In the genomic region with DNA sequence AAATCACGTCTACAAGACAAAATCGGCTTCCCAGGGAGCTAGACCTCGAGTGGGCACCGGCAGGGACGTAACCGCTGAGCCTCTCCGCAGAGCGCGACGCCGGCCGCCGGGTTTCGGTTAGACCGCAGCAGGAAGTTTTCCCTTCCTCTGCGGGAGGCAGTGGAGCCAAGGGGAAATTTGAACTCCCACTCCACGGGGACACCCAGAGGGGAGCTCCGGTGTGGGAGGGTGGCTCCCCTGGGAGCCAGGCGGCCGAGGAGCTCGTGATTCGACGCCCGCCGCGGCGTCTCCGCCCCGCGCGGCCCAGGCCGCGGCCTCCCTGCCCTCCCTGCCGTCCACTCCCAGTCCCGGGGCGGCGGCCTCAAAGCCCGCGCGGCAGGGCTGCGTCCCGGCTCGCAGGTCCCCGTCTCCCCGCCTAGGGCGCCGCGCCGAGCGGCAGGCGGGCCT, we compare ENCODE assay signal across 1 cellular context.
TF ChIP-seq lines count a peak whose summit lies in the region.

No MANE protein-coding gene starts in this region.

TF ChIP-seq in HepG2, 621 proteins besides CTCF, POLR2A, EP300 and RAD21 (continued from another document and continues in another):
- TF ChIP-seq ZNF609 (CRISPR knock-in tag; IDR thresholded peaks at IDR 0.05; ENCODE audit: borderline replicate concordance) (no peak), ZNF234 (CRISPR knock-in tag; conservative IDR thresholded peaks at IDR 0.05) (no peak), SALL2 (CRISPR knock-in tag; IDR thresholded peaks at IDR 0.05) (peak; percentile 80; the same call in 1 of the 2 replicates), ZNF678 (CRISPR knock-in tag; IDR thresholded peaks at IDR 0.05) (peak; percentile 15; the same call in 1 of the 2 replicates), CAMTA2 (CRISPR knock-in tag; IDR thresholded peaks at IDR 0.05; ENCODE audit: borderline replicate concordance) (0 out of 2 replicates have a peak, but pooled peaks have one; percentile 77), ZNF484 (CRISPR knock-in tag; IDR thresholded peaks at IDR 0.05; ENCODE audit: borderline replicate concordance, low read depth) (no peak), ZNF180 (CRISPR knock-in tag; IDR thresholded peaks at IDR 0.05; ENCODE audit: borderline replicate concordance, low read depth) (0 out of 2 replicates have a peak, but pooled peaks have one; percentile 35), KDM3A (CRISPR knock-in tag; IDR thresholded peaks at IDR 0.05; ENCODE audit: low read depth) (no peak), IRX3 (CRISPR knock-in tag; IDR thresholded peaks at IDR 0.05; ENCODE audit: borderline replicate concordance, low read depth) (peak; percentile 92), TMF1 (CRISPR knock-in tag; IDR thresholded peaks at IDR 0.05; ENCODE audit: low read depth) (peak; percentile 49; the same call in 1 of the 2 replicates), ZNF333 (CRISPR knock-in tag; IDR thresholded peaks at IDR 0.05; ENCODE audit: borderline replicate concordance) (0 out of 2 replicates have a peak, but pooled peaks have one; percentile 2), ZFY (CRISPR knock-in tag; IDR thresholded peaks at IDR 0.05) (peak; percentile 88), BORCS8-MEF2B (CRISPR knock-in tag; IDR thresholded peaks at IDR 0.05) (peak; percentile 70; the same call in 1 of the 2 replicates), TFDP1 (CRISPR knock-in tag; IDR thresholded peaks at IDR 0.05; ENCODE audit: borderline replicate concordance) (peak; percentile 46; the same call in 1 of the 2 replicates), NR2C2 (CRISPR knock-in tag; IDR thresholded peaks at IDR 0.05; ENCODE audit: borderline replicate concordance) (peak; percentile 2; the same call in 1 of the 2 replicates), SMYD3 (CRISPR knock-in tag; IDR thresholded peaks at IDR 0.05) (peak; percentile 64; the same call in 1 of the 2 replicates), ZNF138 (CRISPR knock-in tag; IDR thresholded peaks at IDR 0.05; ENCODE audit: low read depth) (peak; percentile 44; the same call in 1 of the 2 replicates), PRMT3 (CRISPR knock-in tag; IDR thresholded peaks at IDR 0.05; ENCODE audit: borderline replicate concordance, low read depth) (no peak), FOXK2 (IDR thresholded peaks at IDR 0.05) (no peak), ZFP90 (CRISPR knock-in tag; IDR thresholded peaks at IDR 0.05; ENCODE audit: borderline replicate concordance) (0 out of 2 replicates have a peak, but pooled peaks have one; percentile 45), ZNF468 (CRISPR knock-in tag; IDR thresholded peaks at IDR 0.05) (0 out of 2 replicates have a peak, but pooled peaks have one; percentile 46), ZNF407 (CRISPR knock-in tag; IDR thresholded peaks at IDR 0.05; ENCODE audit: not compliant biosample characterization) (no peak), XRCC5 (optimal IDR thresholded peaks at IDR 0.05; ENCODE audit: low read length) (peak; percentile 22), ZNF879 (CRISPR knock-in tag; IDR thresholded peaks at IDR 0.05) (0 out of 2 replicates have a peak, but pooled peaks have one; percentile 39), ZNF549 (CRISPR knock-in tag; IDR thresholded peaks at IDR 0.05) (no peak), ZNF501 (CRISPR knock-in tag; IDR thresholded peaks at IDR 0.05) (no peak), PLSCR1 (CRISPR knock-in tag; IDR thresholded peaks at IDR 0.05; ENCODE audit: borderline replicate concordance) (0 out of 2 replicates have a peak, but pooled peaks have one; percentile 17)
- TF ChIP-seq, protein P1, sequence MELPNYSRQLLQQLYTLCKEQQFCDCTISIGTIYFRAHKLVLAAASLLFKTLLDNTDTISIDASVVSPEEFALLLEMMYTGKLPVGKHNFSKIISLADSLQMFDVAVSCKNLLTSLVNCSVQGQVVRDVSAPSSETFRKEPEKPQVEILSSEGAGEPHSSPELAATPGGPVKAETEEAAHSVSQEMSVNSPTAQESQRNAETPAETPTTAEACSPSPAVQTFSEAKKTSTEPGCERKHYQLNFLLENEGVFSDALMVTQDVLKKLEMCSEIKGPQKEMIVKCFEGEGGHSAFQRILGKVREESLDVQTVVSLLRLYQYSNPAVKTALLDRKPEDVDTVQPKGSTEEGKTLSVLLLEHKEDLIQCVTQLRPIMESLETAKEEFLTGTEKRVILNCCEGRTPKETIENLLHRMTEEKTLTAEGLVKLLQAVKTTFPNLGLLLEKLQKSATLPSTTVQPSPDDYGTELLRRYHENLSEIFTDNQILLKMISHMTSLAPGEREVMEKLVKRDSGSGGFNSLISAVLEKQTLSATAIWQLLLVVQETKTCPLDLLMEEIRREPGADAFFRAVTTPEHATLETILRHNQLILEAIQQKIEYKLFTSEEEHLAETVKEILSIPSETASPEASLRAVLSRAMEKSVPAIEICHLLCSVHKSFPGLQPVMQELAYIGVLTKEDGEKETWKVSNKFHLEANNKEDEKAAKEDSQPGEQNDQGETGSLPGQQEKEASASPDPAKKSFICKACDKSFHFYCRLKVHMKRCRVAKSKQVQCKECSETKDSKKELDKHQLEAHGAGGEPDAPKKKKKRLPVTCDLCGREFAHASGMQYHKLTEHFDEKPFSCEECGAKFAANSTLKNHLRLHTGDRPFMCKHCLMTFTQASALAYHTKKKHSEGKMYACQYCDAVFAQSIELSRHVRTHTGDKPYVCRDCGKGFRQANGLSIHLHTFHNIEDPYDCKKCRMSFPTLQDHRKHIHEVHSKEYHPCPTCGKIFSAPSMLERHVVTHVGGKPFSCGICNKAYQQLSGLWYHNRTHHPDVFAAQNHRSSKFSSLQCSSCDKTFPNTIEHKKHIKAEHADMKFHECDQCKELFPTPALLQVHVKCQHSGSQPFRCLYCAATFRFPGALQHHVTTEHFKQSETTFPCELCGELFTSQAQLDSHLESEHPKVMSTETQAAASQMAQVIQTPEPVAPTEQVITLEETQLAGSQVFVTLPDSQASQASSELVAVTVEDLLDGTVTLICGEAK (IDR thresholded peaks at IDR 0.05) = no peak
- TF ChIP-seq, protein P1 (CRISPR knock-in tag; IDR thresholded peaks at IDR 0.05) = peak; percentile 59; the same call in 1 of the 2 replicates
